In the genomic region with DNA sequence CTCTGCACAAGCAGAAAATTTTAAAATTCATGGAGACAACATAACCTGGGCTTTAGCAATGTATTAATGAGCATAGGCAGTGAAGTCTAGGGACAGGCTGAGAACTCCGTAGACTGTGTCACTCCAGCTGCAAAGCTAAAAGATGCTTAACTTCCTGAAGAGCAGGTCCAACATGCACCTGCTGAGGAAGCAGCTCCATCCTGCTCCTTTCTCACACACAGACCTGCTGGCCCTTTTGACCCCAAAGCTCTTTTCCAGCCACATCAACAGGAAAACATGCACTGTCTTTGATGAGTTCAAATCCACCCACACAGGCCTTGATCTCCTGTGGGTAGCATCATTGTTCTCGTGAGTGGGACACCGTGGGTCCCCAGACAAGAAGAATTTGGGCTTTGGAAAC, we compare ENCODE assay signal across 23 cellular contexts. TPM values are rescaled to one million over a fixed set of nuclear protein-coding genes. Genes with fewer than 3 reads are reported as not detected.
DNase-seq lines count a peak whose midpoint lies in the region; ATAC-seq, FAIRE-seq and TF ChIP-seq lines count a peak whose summit lies in the region.
"Had no signal": no experiment of that assay in that cellular context is flagged by ENCODE, and none has a peak within 500 bp of the region (broad histone marks: within the 10 kb centered on the region; RNA-seq: fewer than 3 reads in every experiment).

No MANE protein-coding gene starts in this region.

- no peak for TF ChIP-seq POLR2A in ovary (IDR thresholded peaks at IDR 0.05)

- H3K27ac ChIP-seq in ovary = no peak overlapping the region
- H3K27ac ChIP-seq: 22Rv1, A549 had no signal

- H3K36me3 ChIP-seq in bronchial epithelial cell (ENCODE audit: control insufficient read depth, insufficient read depth, low read length) (no peaks in the 10 kb centered on the region), ovary (no peaks in the 10 kb centered on the region)

- no peak for TF ChIP-seq EP300 in ovary (IDR thresholded peaks at IDR 0.05)

- H3K4me3 ChIP-seq in bronchial epithelial cell (ENCODE audit: low read depth, low read length) (no peak overlapping the region), ovary (no peak overlapping the region)
- H3K4me3 ChIP-seq: A549, GM12878, K562 had no signal

- intact Hi-C loops in cardiac septum (cut with DNase I) (no loop called here), left cardiac atrium (cut with DNase I) (no loop called here), ovary (cut with DNase I) (no loop called here)

- 46 to 93% (median 58%) methylated on average over 3 of the region's 3 CpGs for WGBS in ovary, 3 donors

- DNase-seq in DMS53 (lab: John Stamatoyannopoulos, UW) (peak; percentile 1), DMS53 treated with DMSO at 0.1 percent for 48 hours (lab: John Stamatoyannopoulos, UW; ENCODE audit: unreplicated experiment) (no peak), cardiac septum (ENCODE audit: low spot score) (peak; percentile 51), left cardiac atrium (no peak), bronchial epithelial cell (ENCODE audit: low read depth) (no peak), ovary (no peak)
- no peak for DNase-seq in stimulated activated naive CD8-positive, alpha-beta T cell treated with anti-CD3 and anti-CD28 coated beads, Interleukin-15, Interleukin-2, amounts not matched to agents 100 U/mL and 50 U/mL, for 24 hours
- DNase-seq: AML-193; CD4-positive, CD25-positive, alpha-beta regulatory T cell; CD8-positive, alpha-beta memory T cell; COR-L47; DMS 273 treated with DMSO at 0.1 percent for 48 hours; DMS79; GOT3; H7; HFFc6; IMR-90 had no signal

- no peak for TF ChIP-seq CTCF in bronchial epithelial cell (IDR thresholded peaks at IDR 0.05; ENCODE audit: insufficient read depth, low read length, severe bottlenecking)
- TF ChIP-seq CTCF in ovary (IDR thresholded peaks at IDR 0.05) = no peak

- peak; percentile 76 for FAIRE-seq in bronchial epithelial cell (lab: Jason Lieb, UNC)
- FAIRE-seq: A549, GM12878, HTR-8/SVneo, K562 had no signal

- no peaks in the 10 kb centered on the region for H3K9me3 ChIP-seq in ovary
- H3K9me3 ChIP-seq: A549 had no signal

- H3K27me3 ChIP-seq in bronchial epithelial cell (ENCODE audit: control insufficient read depth, insufficient read depth, low read length) = peaks cover 4% of the 10 kb centered on the region
- H3K27me3 ChIP-seq in ovary = no peaks in the 10 kb centered on the region

- no peaks in the 10 kb centered on the region for H3K4me1 ChIP-seq in ovary (ENCODE audit: insufficient read depth)
- H3K4me1 ChIP-seq: A549 had no signal

- no peak for ATAC-seq in left cardiac atrium
- no peak for ATAC-seq in stimulated activated naive CD8-positive, alpha-beta T cell treated with anti-CD3 and anti-CD28 coated beads, Interleukin-15, Interleukin-2, amounts not matched to agents 100 U/mL and 50 U/mL, for 24 hours
- ATAC-seq: A549, GM12878, HCT116, K562 had no signal

RNA-seq across cellular contexts. Expression of a gene that starts 36.0 kb away (rescaled TPM):
- 0.81 TPM for total RNA-seq in cardiac septum
- total RNA-seq in left cardiac atrium = under 1 TPM; 0.34 to 0.41 TPM
- total RNA-seq in bronchial epithelial cell = 0.53 TPM in 1 of 2 replicates, not detected in the other
- total RNA-seq in ovary = 1 to 10 TPM in 1 of 7 donors, under 1 TPM in 4, not detected in 2; 0.28 to 1.9 (median 0.34) TPM
- under 1 TPM; 0.28 to 0.30 TPM for polyA plus RNA-seq in ovary
- total RNA-seq: CD4-positive, CD25-positive, alpha-beta regulatory T cell; CD8-positive, alpha-beta memory T cell; GM12878; IMR-90 had no signal
- polyA plus RNA-seq: CD4-positive, CD25-positive, alpha-beta regulatory T cell; CD8-positive, alpha-beta memory T cell; GM12878; IMR-90 had no signal

Comparison
In these comparisons a context has a peak if more than half of its experiments do, and no peak if none do; other contexts are left out.
1. DNase-seq: peak in DMS53 (single experiment) and cardiac septum (single experiment); none in DMS53 treated with DMSO at 0.1 percent for 48 hours (single experiment), left cardiac atrium (single experiment), bronchial epithelial cell (single experiment), stimulated activated naive CD8-positive, alpha-beta T cell treated with anti-CD3 and anti-CD28 coated beads, Interleukin-15, Interleukin-2, amounts not matched to agents 100 U/mL and 50 U/mL, for 24 hours (single experiment) and ovary (0 of 5).